In the genomic region with DNA sequence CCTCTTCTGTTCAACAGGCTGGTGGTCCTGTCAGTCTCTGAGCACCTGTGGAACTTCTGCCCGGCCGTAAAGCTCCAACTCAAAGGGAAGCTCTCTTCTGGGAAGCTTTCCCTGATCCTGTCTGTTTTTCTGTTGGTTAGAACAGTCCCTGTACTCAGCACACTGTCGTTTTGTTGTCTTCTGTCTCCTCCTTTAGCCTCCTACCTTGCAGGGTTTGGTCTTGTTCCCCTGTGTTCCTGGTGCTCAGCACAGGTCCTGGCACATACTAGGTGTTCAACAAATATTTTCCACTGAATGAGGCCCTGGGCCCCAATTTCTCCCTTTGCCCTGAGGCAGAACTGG, we compare ENCODE assay signal across 1 cellular context.
TF ChIP-seq lines count a peak whose summit lies in the region.

No MANE protein-coding gene starts in this region.

TF ChIP-seq in HepG2, 621 proteins besides CTCF, POLR2A, EP300 and RAD21 (continued from another document and continues in another):
- TF ChIP-seq, protein P1, sequence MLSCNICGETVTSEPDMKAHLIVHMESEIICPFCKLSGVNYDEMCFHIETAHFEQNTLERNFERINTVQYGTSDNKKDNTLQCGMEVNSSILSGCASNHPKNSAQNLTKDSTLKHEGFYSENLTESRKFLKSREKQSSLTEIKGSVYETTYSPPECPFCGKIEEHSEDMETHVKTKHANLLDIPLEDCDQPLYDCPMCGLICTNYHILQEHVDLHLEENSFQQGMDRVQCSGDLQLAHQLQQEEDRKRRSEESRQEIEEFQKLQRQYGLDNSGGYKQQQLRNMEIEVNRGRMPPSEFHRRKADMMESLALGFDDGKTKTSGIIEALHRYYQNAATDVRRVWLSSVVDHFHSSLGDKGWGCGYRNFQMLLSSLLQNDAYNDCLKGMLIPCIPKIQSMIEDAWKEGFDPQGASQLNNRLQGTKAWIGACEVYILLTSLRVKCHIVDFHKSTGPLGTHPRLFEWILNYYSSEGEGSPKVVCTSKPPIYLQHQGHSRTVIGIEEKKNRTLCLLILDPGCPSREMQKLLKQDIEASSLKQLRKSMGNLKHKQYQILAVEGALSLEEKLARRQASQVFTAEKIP (CRISPR knock-in tag; IDR thresholded peaks at IDR 0.05; ENCODE audit: borderline replicate concordance) = no peak
- TF ChIP-seq ZNF766 (CRISPR knock-in tag; IDR thresholded peaks at IDR 0.05; ENCODE audit: borderline replicate concordance) (no peak), LCORL (IDR thresholded peaks at IDR 0.05) (no peak), LCORL (CRISPR knock-in tag; IDR thresholded peaks at IDR 0.05) (no peak), ERF (CRISPR knock-in tag; IDR thresholded peaks at IDR 0.05) (no peak), BCL6 (CRISPR knock-in tag; IDR thresholded peaks at IDR 0.05) (0 out of 2 replicates have a peak, but pooled peaks have one; percentile 5), HOXA7 (CRISPR knock-in tag; IDR thresholded peaks at IDR 0.05) (no peak), ZSCAN31 (CRISPR knock-in tag; IDR thresholded peaks at IDR 0.05; ENCODE audit: low read depth) (no peak), ZNF564 (CRISPR knock-in tag; IDR thresholded peaks at IDR 0.05) (0 out of 2 replicates have a peak, but pooled peaks have one; percentile 8), NFKBIZ (CRISPR knock-in tag; IDR thresholded peaks at IDR 0.05) (no peak), PLRG1 (conservative IDR thresholded peaks at IDR 0.05) (no peak), SKI (IDR thresholded peaks at IDR 0.05; ENCODE audit: partially characterized antibody) (no peak), MED1 (CRISPR knock-in tag; IDR thresholded peaks at IDR 0.05) (no peak), ZSCAN21 (CRISPR knock-in tag; IDR thresholded peaks at IDR 0.05; ENCODE audit: borderline replicate concordance) (0 out of 2 replicates have a peak, but pooled peaks have one; percentile 22), ZNF10 (CRISPR knock-in tag; IDR thresholded peaks at IDR 0.05; ENCODE audit: borderline replicate concordance, low read depth) (no peak), ZFY (CRISPR knock-in tag; IDR thresholded peaks at IDR 0.05) (no peak), POLR2AphosphoS2 (IDR thresholded peaks at IDR 0.05; ENCODE audit: low read depth, low read length) (no peak), JDP2 (CRISPR knock-in tag; IDR thresholded peaks at IDR 0.05; ENCODE audit: borderline replicate concordance) (no peak), ZNF790 (CRISPR knock-in tag; IDR thresholded peaks at IDR 0.05; ENCODE audit: borderline replicate concordance) (no peak), ZFP41 (CRISPR knock-in tag; IDR thresholded peaks at IDR 0.05; ENCODE audit: borderline replicate concordance) (0 out of 2 replicates have a peak, but pooled peaks have one; percentile 20), ZNF251 (CRISPR knock-in tag; IDR thresholded peaks at IDR 0.05) (no peak), KMT2B (CRISPR knock-in tag; IDR thresholded peaks at IDR 0.05) (no peak), SAFB2 (CRISPR knock-in tag; IDR thresholded peaks at IDR 0.05; ENCODE audit: borderline replicate concordance, low read depth) (no peak), MIER2 (CRISPR knock-in tag; IDR thresholded peaks at IDR 0.05) (no peak), KDM5A (IDR thresholded peaks at IDR 0.05; ENCODE audit: borderline replicate concordance, low read length) (no peak)
- TF ChIP-seq, protein P2, sequence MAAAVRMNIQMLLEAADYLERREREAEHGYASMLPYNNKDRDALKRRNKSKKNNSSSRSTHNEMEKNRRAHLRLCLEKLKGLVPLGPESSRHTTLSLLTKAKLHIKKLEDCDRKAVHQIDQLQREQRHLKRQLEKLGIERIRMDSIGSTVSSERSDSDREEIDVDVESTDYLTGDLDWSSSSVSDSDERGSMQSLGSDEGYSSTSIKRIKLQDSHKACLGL (CRISPR knock-in tag; IDR thresholded peaks at IDR 0.05) = no peak
- TF ChIP-seq, protein P3, sequence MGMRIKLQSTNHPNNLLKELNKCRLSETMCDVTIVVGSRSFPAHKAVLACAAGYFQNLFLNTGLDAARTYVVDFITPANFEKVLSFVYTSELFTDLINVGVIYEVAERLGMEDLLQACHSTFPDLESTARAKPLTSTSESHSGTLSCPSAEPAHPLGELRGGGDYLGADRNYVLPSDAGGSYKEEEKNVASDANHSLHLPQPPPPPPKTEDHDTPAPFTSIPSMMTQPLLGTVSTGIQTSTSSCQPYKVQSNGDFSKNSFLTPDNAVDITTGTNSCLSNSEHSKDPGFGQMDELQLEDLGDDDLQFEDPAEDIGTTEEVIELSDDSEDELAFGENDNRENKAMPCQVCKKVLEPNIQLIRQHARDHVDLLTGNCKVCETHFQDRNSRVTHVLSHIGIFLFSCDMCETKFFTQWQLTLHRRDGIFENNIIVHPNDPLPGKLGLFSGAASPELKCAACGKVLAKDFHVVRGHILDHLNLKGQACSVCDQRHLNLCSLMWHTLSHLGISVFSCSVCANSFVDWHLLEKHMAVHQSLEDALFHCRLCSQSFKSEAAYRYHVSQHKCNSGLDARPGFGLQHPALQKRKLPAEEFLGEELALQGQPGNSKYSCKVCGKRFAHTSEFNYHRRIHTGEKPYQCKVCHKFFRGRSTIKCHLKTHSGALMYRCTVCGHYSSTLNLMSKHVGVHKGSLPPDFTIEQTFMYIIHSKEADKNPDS (CRISPR knock-in tag; IDR thresholded peaks at IDR 0.05) = no peak
- TF ChIP-seq, protein P4, sequence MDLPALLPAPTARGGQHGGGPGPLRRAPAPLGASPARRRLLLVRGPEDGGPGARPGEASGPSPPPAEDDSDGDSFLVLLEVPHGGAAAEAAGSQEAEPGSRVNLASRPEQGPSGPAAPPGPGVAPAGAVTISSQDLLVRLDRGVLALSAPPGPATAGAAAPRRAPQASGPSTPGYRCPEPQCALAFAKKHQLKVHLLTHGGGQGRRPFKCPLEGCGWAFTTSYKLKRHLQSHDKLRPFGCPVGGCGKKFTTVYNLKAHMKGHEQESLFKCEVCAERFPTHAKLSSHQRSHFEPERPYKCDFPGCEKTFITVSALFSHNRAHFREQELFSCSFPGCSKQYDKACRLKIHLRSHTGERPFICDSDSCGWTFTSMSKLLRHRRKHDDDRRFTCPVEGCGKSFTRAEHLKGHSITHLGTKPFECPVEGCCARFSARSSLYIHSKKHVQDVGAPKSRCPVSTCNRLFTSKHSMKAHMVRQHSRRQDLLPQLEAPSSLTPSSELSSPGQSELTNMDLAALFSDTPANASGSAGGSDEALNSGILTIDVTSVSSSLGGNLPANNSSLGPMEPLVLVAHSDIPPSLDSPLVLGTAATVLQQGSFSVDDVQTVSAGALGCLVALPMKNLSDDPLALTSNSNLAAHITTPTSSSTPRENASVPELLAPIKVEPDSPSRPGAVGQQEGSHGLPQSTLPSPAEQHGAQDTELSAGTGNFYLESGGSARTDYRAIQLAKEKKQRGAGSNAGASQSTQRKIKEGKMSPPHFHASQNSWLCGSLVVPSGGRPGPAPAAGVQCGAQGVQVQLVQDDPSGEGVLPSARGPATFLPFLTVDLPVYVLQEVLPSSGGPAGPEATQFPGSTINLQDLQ (CRISPR knock-in tag; IDR thresholded peaks at IDR 0.05) = no peak
- TF ChIP-seq, protein P5, sequence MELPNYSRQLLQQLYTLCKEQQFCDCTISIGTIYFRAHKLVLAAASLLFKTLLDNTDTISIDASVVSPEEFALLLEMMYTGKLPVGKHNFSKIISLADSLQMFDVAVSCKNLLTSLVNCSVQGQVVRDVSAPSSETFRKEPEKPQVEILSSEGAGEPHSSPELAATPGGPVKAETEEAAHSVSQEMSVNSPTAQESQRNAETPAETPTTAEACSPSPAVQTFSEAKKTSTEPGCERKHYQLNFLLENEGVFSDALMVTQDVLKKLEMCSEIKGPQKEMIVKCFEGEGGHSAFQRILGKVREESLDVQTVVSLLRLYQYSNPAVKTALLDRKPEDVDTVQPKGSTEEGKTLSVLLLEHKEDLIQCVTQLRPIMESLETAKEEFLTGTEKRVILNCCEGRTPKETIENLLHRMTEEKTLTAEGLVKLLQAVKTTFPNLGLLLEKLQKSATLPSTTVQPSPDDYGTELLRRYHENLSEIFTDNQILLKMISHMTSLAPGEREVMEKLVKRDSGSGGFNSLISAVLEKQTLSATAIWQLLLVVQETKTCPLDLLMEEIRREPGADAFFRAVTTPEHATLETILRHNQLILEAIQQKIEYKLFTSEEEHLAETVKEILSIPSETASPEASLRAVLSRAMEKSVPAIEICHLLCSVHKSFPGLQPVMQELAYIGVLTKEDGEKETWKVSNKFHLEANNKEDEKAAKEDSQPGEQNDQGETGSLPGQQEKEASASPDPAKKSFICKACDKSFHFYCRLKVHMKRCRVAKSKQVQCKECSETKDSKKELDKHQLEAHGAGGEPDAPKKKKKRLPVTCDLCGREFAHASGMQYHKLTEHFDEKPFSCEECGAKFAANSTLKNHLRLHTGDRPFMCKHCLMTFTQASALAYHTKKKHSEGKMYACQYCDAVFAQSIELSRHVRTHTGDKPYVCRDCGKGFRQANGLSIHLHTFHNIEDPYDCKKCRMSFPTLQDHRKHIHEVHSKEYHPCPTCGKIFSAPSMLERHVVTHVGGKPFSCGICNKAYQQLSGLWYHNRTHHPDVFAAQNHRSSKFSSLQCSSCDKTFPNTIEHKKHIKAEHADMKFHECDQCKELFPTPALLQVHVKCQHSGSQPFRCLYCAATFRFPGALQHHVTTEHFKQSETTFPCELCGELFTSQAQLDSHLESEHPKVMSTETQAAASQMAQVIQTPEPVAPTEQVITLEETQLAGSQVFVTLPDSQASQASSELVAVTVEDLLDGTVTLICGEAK (IDR thresholded peaks at IDR 0.05) = no peak
- TF ChIP-seq, protein P5 (CRISPR knock-in tag; IDR thresholded peaks at IDR 0.05) = no peak
- TF ChIP-seq, protein P6, sequence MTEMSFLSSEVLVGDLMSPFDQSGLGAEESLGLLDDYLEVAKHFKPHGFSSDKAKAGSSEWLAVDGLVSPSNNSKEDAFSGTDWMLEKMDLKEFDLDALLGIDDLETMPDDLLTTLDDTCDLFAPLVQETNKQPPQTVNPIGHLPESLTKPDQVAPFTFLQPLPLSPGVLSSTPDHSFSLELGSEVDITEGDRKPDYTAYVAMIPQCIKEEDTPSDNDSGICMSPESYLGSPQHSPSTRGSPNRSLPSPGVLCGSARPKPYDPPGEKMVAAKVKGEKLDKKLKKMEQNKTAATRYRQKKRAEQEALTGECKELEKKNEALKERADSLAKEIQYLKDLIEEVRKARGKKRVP (CRISPR knock-in tag; IDR thresholded peaks at IDR 0.05) = no peak
- TF ChIP-seq, protein P7, sequence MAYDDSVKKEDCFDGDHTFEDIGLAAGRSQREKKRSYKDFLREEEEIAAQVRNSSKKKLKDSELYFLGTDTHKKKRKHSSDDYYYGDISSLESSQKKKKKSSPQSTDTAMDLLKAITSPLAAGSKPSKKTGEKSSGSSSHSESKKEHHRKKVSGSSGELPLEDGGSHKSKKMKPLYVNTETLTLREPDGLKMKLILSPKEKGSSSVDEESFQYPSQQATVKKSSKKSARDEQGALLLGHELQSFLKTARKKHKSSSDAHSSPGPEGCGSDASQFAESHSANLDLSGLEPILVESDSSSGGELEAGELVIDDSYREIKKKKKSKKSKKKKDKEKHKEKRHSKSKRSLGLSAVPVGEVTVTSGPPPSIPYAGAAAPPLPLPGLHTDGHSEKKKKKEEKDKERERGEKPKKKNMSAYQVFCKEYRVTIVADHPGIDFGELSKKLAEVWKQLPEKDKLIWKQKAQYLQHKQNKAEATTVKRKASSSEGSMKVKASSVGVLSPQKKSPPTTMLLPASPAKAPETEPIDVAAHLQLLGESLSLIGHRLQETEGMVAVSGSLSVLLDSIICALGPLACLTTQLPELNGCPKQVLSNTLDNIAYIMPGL (CRISPR knock-in tag; IDR thresholded peaks at IDR 0.05; ENCODE audit: borderline replicate concordance in 1 of 2, low read depth in 1 of 2) = peak in 1 of 2 experiments; percentile 15; a peak in 1 of 4 replicates
- TF ChIP-seq, protein P8, sequence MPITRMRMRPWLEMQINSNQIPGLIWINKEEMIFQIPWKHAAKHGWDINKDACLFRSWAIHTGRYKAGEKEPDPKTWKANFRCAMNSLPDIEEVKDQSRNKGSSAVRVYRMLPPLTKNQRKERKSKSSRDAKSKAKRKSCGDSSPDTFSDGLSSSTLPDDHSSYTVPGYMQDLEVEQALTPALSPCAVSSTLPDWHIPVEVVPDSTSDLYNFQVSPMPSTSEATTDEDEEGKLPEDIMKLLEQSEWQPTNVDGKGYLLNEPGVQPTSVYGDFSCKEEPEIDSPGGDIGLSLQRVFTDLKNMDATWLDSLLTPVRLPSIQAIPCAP (CRISPR knock-in tag; IDR thresholded peaks at IDR 0.05; ENCODE audit: low read depth) = no peak
- TF ChIP-seq, protein P9, sequence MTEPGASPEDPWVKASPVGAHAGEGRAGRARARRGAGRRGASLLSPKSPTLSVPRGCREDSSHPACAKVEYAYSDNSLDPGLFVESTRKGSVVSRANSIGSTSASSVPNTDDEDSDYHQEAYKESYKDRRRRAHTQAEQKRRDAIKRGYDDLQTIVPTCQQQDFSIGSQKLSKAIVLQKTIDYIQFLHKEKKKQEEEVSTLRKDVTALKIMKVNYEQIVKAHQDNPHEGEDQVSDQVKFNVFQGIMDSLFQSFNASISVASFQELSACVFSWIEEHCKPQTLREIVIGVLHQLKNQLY (CRISPR knock-in tag; IDR thresholded peaks at IDR 0.05) = no peak
- TF ChIP-seq, protein P10, sequence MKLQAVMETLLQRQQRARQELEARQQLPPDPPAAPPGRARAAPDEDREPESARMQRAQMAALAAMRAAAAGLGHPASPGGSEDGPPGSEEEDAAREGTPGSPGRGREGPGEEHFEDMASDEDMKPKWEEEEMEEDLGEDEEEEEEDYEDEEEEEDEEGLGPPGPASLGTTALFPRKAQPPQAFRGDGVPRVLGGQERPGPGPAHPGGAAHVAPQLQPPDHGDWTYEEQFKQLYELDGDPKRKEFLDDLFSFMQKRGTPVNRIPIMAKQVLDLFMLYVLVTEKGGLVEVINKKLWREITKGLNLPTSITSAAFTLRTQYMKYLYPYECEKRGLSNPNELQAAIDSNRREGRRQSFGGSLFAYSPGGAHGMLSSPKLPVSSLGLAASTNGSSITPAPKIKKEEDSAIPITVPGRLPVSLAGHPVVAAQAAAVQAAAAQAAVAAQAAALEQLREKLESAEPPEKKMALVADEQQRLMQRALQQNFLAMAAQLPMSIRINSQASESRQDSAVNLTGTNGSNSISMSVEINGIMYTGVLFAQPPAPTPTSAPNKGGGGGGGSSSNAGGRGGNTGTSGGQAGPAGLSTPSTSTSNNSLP (IDR thresholded peaks at IDR 0.05; ENCODE audit: low read depth, low read length) = no peak
